In the genomic region with DNA sequence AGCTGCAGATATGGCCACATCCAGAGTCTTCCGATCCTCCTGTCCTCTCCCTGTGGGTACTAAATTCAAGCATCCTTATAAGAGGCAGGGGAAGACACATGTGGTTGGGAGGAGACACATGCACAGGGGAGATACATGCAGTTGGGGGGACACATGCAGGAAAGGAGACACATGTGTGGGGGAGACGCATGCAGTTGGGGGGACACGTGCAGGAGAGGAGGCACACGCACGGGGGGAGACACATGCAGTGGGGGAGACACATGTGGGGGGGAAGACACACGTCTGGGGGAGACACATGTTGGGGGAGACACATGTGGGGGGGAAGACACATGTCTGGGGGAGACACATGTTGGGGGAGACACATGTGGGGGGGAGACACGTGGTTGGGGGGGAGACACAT, we compare ENCODE assay signal across 17 cellular contexts. TPM values are rescaled to one million over a fixed set of nuclear protein-coding genes. Genes with fewer than 3 reads are reported as not detected.
A peak's percentile ranks its signal among the peaks of the same experiment; 100 is the strongest.
DNase-seq lines count a peak whose midpoint lies in the region; ATAC-seq and TF ChIP-seq lines count a peak whose summit lies in the region.
"Had no signal": no experiment of that assay in that cellular context is flagged by ENCODE, and none has a peak within 500 bp of the region (broad histone marks: within the 10 kb centered on the region; RNA-seq: fewer than 3 reads in every experiment).

No MANE protein-coding gene starts in this region.

- no peaks in the 10 kb centered on the region for H3K36me3 ChIP-seq in lower lobe of right lung
- H3K36me3 ChIP-seq: BE2C had no signal

- no peak overlapping the region for H3K4me3 ChIP-seq in lower lobe of right lung
- H3K4me3 ChIP-seq: A549 had no signal

- H3K27me3 ChIP-seq in H9 (ENCODE audit: insufficient read depth, low read length), result no peaks in the 10 kb centered on the region
- peaks cover 23% of the 10 kb centered on the region for H3K27me3 ChIP-seq in lower lobe of right lung (ENCODE audit: low read depth)
- H3K27me3 ChIP-seq: BE2C had no signal

- H3K27ac ChIP-seq in H9 (ENCODE audit: insufficient read length, low read depth, low read length) (no peak overlapping the region), lower lobe of right lung (no peak overlapping the region)
- H3K27ac ChIP-seq: A549, C4-2B, HL-60 had no signal

- no peak overlapping the region for H3K4me2 ChIP-seq in H9 (ENCODE audit: insufficient read depth, insufficient read length, low read length)
- H3K4me2 ChIP-seq: A549 had no signal

- no peak overlapping the region for H2BK15ac ChIP-seq in H9 (ENCODE audit: low read depth, low read length)

- H2BK20ac ChIP-seq in H9 (ENCODE audit: low read depth, low read length, poor library complexity, severe bottlenecking), result no peak overlapping the region

- no peak overlapping the region for H2AK5ac ChIP-seq in H9 (ENCODE audit: insufficient read length, low read length)

- intact Hi-C loops in CD14-positive monocyte (cut with micrococcal nuclease) (no loop called here), lower lobe of right lung (cut with DNase I) (no loop called here), posterior vena cava (cut with DNase I) (no loop called here)

- no peaks in the 10 kb centered on the region for H4K20me1 ChIP-seq in H9 (ENCODE audit: control insufficient read depth, insufficient read depth, insufficient read length)

- no peak overlapping the region for H3K4me3 Mint-ChIP-seq in CD14-positive monocyte
- H3K4me3 Mint-ChIP-seq in H9, result no peak overlapping the region
- H3K4me3 Mint-ChIP-seq in nephron progenitor cell, result no peak overlapping the region
- H3K4me3 Mint-ChIP-seq: CD8-positive, alpha-beta T cell had no signal

- H3K23me2 ChIP-seq in H9 (ENCODE audit: insufficient read length, low read depth, low read length, poor library complexity, severe bottlenecking), result no peaks in the 10 kb centered on the region

- ATAC-seq in lower lobe of right lung (no peak), HG02759 (IDR thresholded peaks at IDR 0.05; ENCODE audit: unreplicated experiment) (no peak)
- ATAC-seq: A549; CD8-positive, alpha-beta T cell; HCT116 had no signal

- H2AFZ ChIP-seq in H9 (ENCODE audit: low read length), result no peak overlapping the region

- no peak overlapping the region for H4K91ac ChIP-seq in H9 (ENCODE audit: insufficient read length, low read depth, low read length)

- H3K36me3 Mint-ChIP-seq in CD14-positive monocyte (no peaks in the 10 kb centered on the region), H9 (ENCODE audit: insufficient read depth in 1 of 3, low read depth in 3 of 3) (peaks cover 5 to 21% (median 8%) of the 10 kb centered on the region in 3 experiments), nephron progenitor cell (ENCODE audit: low read depth) (peaks cover 7% of the 10 kb centered on the region)
- H3K36me3 Mint-ChIP-seq: CD8-positive, alpha-beta T cell had no signal

- H3K27me3 Mint-ChIP-seq in CD14-positive monocyte (ENCODE audit: low read depth in 3 of 3), result peaks cover 9 to 36% (median 26%) of the 10 kb centered on the region in 3 donors
- H3K27me3 Mint-ChIP-seq in H9 (ENCODE audit: low read depth), result peaks cover 49% of the 10 kb centered on the region
- H3K27me3 Mint-ChIP-seq in nephron progenitor cell (ENCODE audit: low read depth, poor library complexity), result peaks cover 40% of the 10 kb centered on the region

- H3K27ac Mint-ChIP-seq in CD14-positive monocyte (no peak overlapping the region), H9 (no peak overlapping the region), nephron progenitor cell (no peak overlapping the region)
- H3K27ac Mint-ChIP-seq: CD8-positive, alpha-beta T cell had no signal

- H2BK5ac ChIP-seq in H9 (ENCODE audit: insufficient read length, low read length), result no peak overlapping the region

- H3K79me2 ChIP-seq in H9 (ENCODE audit: insufficient read depth, low read length), result no peaks in the 10 kb centered on the region

- no peaks in the 10 kb centered on the region for H3K4me1 Mint-ChIP-seq in CD14-positive monocyte
- peaks cover 4 to 19% of the 10 kb centered on the region in 2 experiments for H3K4me1 Mint-ChIP-seq in H9
- H3K4me1 Mint-ChIP-seq in nephron progenitor cell, result peaks cover 24% of the 10 kb centered on the region

- no peak overlapping the region for H3K23ac ChIP-seq in H9 (ENCODE audit: insufficient read length, low read depth, low read length)

- H3K9me3 ChIP-seq in H9 (ENCODE audit: control insufficient read depth, low read depth, low read length) (peaks cover 3% of the 10 kb centered on the region), lower lobe of right lung (peaks cover 5% of the 10 kb centered on the region)
- H3K9me3 ChIP-seq: BE2C had no signal

- peak; percentile 7 for DNase-seq in CD14-positive monocyte (ENCODE audit: low spot score)
- DNase-seq in H9, result peak; percentile 1
- peak; percentile 6 for DNase-seq in lower lobe of right lung
- DNase-seq in posterior vena cava (ENCODE audit: low spot score), result peak; percentile 30
- no peak for DNase-seq in NCI-H1417 treated with DMSO at 0.1 percent for 48 hours (lab: John Stamatoyannopoulos, UW)
- DNase-seq in nephron progenitor cell, result no peak
- DNase-seq: BE2C; CD8-positive, alpha-beta T cell; COR-L47; DMS153; DMS79 treated with DMSO at 0.1 percent for 48 hours; EL had no signal

- H3K9me3 Mint-ChIP-seq in CD14-positive monocyte, result peaks cover 15 to 24% (median 18%) of the 10 kb centered on the region in 7 donors
- peaks cover 24 to 36% of the 10 kb centered on the region in 2 experiments for H3K9me3 Mint-ChIP-seq in H9
- H3K9me3 Mint-ChIP-seq in nephron progenitor cell, result peaks cover 36% of the 10 kb centered on the region

- no peak overlapping the region for H3K14ac ChIP-seq in H9 (ENCODE audit: insufficient read depth, low read length)

- no peak overlapping the region for H4K5ac ChIP-seq in H9 (ENCODE audit: insufficient read length, low read depth, low read length)

- no peak overlapping the region for H3K9ac ChIP-seq in H9 (ENCODE audit: extremely low read depth, insufficient read length, low read length)

- WGBS in H9 (ENCODE audit: extremely low coverage, insufficient read length, low lambda C conversion rate), result no CpG with 5 or more reads among the region's 7 CpGs

- no peaks in the 10 kb centered on the region for H3K79me1 ChIP-seq in H9 (ENCODE audit: insufficient read depth, low read depth, low read length, poor library complexity, severe bottlenecking)

- TF ChIP-seq CTCF in CD14-positive monocyte (IDR thresholded peaks at IDR 0.05) (no peak), H9 (conservative IDR thresholded peaks at IDR 0.05) (no peak), lower lobe of right lung (IDR thresholded peaks at IDR 0.05) (no peak), nephron progenitor cell (IDR thresholded peaks at IDR 0.05) (no peak)

- no peak overlapping the region for H3K4ac ChIP-seq in H9 (ENCODE audit: low read depth, low read length)

- H2BK120ac ChIP-seq in H9 (ENCODE audit: low read depth, low read length, poor library complexity, severe bottlenecking), result no peak overlapping the region

- no peak overlapping the region for H4K8ac ChIP-seq in H9 (replicated peaks; ENCODE audit: insufficient read length, low read depth, low read length)

- H3K56ac ChIP-seq in H9 (ENCODE audit: insufficient read length, low read depth, low read length), result no peak overlapping the region

- no peak overlapping the region for H3K18ac ChIP-seq in H9 (ENCODE audit: insufficient read length, low read depth, low read length)

- H3K4me1 ChIP-seq in H9 (ENCODE audit: insufficient read depth, low read length), result no peaks in the 10 kb centered on the region
- H3K4me1 ChIP-seq in lower lobe of right lung, result no peaks in the 10 kb centered on the region
- H3K4me1 ChIP-seq: A549 had no signal

- H3T11ph ChIP-seq in H9 (ENCODE audit: low read length), result no peak overlapping the region

- H2BK12ac ChIP-seq in H9 (ENCODE audit: insufficient read length, low read depth, low read length), result no peak overlapping the region

RNA-seq across cellular contexts. Expression of a gene that starts 21.2 kb away (rescaled TPM):
- 1 to 10 TPM; 7.6 to 9.4 TPM for polyA plus RNA-seq in CD14-positive monocyte
- total RNA-seq in H9 (2021) (34.1 and 36.8 TPM in 2 replicates), lower lobe of right lung (24.1 TPM), posterior vena cava (10 to 100 TPM; 29.2 to 38.2 TPM)
- total RNA-seq: CD8-positive, alpha-beta T cell had no signal

Comparison
In these comparisons a context has a peak if more than half of its experiments do, and no peak if none do; other contexts are left out.
1. DNase-seq: peak in CD14-positive monocyte (single experiment), H9 (single experiment), lower lobe of right lung (single experiment) and posterior vena cava (single experiment); none in NCI-H1417 treated with DMSO at 0.1 percent for 48 hours (single experiment) and nephron progenitor cell (single experiment).